14 cellular contexts compared by ENCODE assay signal in genomic region chr18:64380117-64380516, GRCh38.
A peak's percentile ranks its signal among the peaks of the same experiment; 100 is the strongest.
DNase-seq lines count a peak whose midpoint lies in the region; ATAC-seq and TF ChIP-seq lines count a peak whose summit lies in the region.
"Had no signal": no experiment of that assay in that cellular context is flagged by ENCODE, and none has a peak within 500 bp of the region (broad histone marks: within the 10 kb centered on the region; RNA-seq: fewer than 3 reads in every experiment).

No MANE protein-coding gene starts in this region.

- WGBS in ovary, 3 donors = 81 to 88% (median 82%) methylated on average over 1 of the region's 1 CpG
- WGBS in upper lobe of left lung, 2 donors = 48 to 74% methylated on average over 1 of the region's 1 CpG

- CTCF ChIA-PET in activated naive CD4-positive, alpha-beta T cell treated with anti-CD3 and anti-CD28 coated beads for 36 hours (lab: Charles Lee) = no interaction called here

- no peak overlapping the region for H3K27ac Mint-ChIP-seq in activated naive CD4-positive, alpha-beta T cell treated with anti-CD3 and anti-CD28 coated beads for 36 hours

- no peak for TF ChIP-seq EP300 in ovary (IDR thresholded peaks at IDR 0.05)
- no peak for TF ChIP-seq EP300 in upper lobe of left lung (IDR thresholded peaks at IDR 0.05)

- H3K9me3 ChIP-seq in ovary = no peaks in the 10 kb centered on the region
- H3K9me3 ChIP-seq in upper lobe of left lung = peaks cover 0 to 4% (median 0%) of the 10 kb centered on the region in 4 donors

- TF ChIP-seq POLR2A in ovary (IDR thresholded peaks at IDR 0.05) (no peak), upper lobe of left lung (IDR thresholded peaks at IDR 0.05) (no peak)

- intact Hi-C loops in ovary (cut with DNase I) = no loop called here
- intact Hi-C loops in activated naive CD4-positive, alpha-beta T cell treated with anti-CD3 and anti-CD28 coated beads for 36 hours (cut with micrococcal nuclease) = no loop called here

- no peak overlapping the region for H3K4me3 Mint-ChIP-seq in activated naive CD4-positive, alpha-beta T cell treated with anti-CD3 and anti-CD28 coated beads for 36 hours
- H3K4me3 Mint-ChIP-seq: neural crest cell had no signal

- no peaks in the 10 kb centered on the region for H3K4me1 Mint-ChIP-seq in activated naive CD4-positive, alpha-beta T cell treated with anti-CD3 and anti-CD28 coated beads for 36 hours (ENCODE audit: low read depth)

- DNase-seq in ovary = no peak
- DNase-seq in upper lobe of left lung = no peak
- DNase-seq in activated naive CD4-positive, alpha-beta T cell treated with anti-CD3 and anti-CD28 coated beads for 36 hours = no peak
- DNase-seq: activated CD4-positive, alpha-beta T cell treated with anti-CD3 and anti-CD28 coated beads for 1 hour; activated naive CD4-positive, alpha-beta T cell; caudate nucleus; DMS79 treated with DMSO at 0.1 percent for 48 hours; Right ventricle myocardium superior had no signal

- no peaks in the 10 kb centered on the region for H3K27me3 Mint-ChIP-seq in activated naive CD4-positive, alpha-beta T cell treated with anti-CD3 and anti-CD28 coated beads for 36 hours (ENCODE audit: low read depth)

- no peaks in the 10 kb centered on the region for H3K27me3 ChIP-seq in ovary
- no peaks in the 10 kb centered on the region for H3K27me3 ChIP-seq in upper lobe of left lung

- no peaks in the 10 kb centered on the region for H3K36me3 ChIP-seq in ovary
- H3K36me3 ChIP-seq in upper lobe of left lung = no peaks in the 10 kb centered on the region

- no peaks in the 10 kb centered on the region for H3K36me3 Mint-ChIP-seq in activated naive CD4-positive, alpha-beta T cell treated with anti-CD3 and anti-CD28 coated beads for 36 hours (ENCODE audit: low read depth)

- peaks cover 1% of the 10 kb centered on the region for H3K9me3 Mint-ChIP-seq in activated naive CD4-positive, alpha-beta T cell treated with anti-CD3 and anti-CD28 coated beads for 36 hours
- H3K9me3 Mint-ChIP-seq: neural crest cell had no signal

- H3K4me3 ChIP-seq in ovary (no peak overlapping the region), upper lobe of left lung (no peak overlapping the region)

- ATAC-seq in GM18498 (IDR thresholded peaks at IDR 0.05; ENCODE audit: unreplicated experiment) (peak; percentile 97), GM19467 (IDR thresholded peaks at IDR 0.05; ENCODE audit: unreplicated experiment) (peak; percentile 64), HG02884 (IDR thresholded peaks at IDR 0.05; ENCODE audit: unreplicated experiment) (peak; percentile 98), HG03521 (IDR thresholded peaks at IDR 0.05; ENCODE audit: unreplicated experiment) (peak; percentile 92), esophagus mucosa (no peak), upper lobe of left lung (ENCODE audit: low FRiP score in 2 of 2) (no peak)

- TF ChIP-seq CTCF in ovary (IDR thresholded peaks at IDR 0.05) = no peak
- no peak for TF ChIP-seq CTCF in upper lobe of left lung (IDR thresholded peaks at IDR 0.05)

- H3K27ac ChIP-seq in ovary = no peak overlapping the region
- no peak overlapping the region for H3K27ac ChIP-seq in upper lobe of left lung

- no peaks in the 10 kb centered on the region for H3K4me1 ChIP-seq in ovary (ENCODE audit: insufficient read depth)
- no peaks in the 10 kb centered on the region for H3K4me1 ChIP-seq in upper lobe of left lung

Comparison
In these comparisons a context has a peak if more than half of its experiments do, and no peak if none do; other contexts are left out.
1. ATAC-seq: peak in GM18498 (single experiment), GM19467 (single experiment), HG02884 (single experiment) and HG03521 (single experiment); none in esophagus mucosa (single experiment) and upper lobe of left lung (0 of 2).